7 cellular contexts compared by ENCODE assay signal in the genomic region with DNA sequence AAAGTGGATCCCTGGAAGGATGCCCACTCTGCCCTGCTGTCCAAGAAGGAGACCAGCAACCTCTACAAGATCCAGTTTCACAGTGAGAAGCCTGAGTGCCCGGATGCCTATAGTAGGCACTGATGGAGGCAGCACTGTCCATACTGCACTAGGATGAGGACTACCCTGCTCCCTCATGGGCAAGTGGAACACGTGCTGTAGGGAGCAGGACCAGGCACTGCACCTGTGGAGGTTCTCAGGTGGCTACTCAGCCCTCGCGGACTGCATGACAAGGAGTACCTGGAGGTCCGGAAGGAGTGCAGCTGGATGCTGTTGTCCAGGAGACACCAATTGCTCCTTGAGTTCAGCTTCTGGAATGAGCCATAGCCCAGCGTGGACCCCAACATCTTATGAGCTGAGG.
"Had no signal": no experiment of that assay in that cellular context is flagged by ENCODE, and none has a peak within 500 bp of the region (broad histone marks: within the 10 kb centered on the region; RNA-seq: fewer than 3 reads in every experiment).

No MANE protein-coding gene starts in this region.

- ATAC-seq: HepG2, K562 had no signal

- FAIRE-seq: HepG2, HTR-8/SVneo, K562 had no signal

- H3K4me3 ChIP-seq: K562 had no signal

- DNase-seq: IMR-90, KBM-7 had no signal

- H3K4me3 Mint-ChIP-seq: IgD-negative memory B cell had no signal

- H3K27ac ChIP-seq: HL-60 had no signal

- H3K36me3 Mint-ChIP-seq: IgD-negative memory B cell had no signal

- H3K27ac Mint-ChIP-seq: IgD-negative memory B cell had no signal

- H3K4me1 Mint-ChIP-seq: IgD-negative memory B cell had no signal
